ENCODE assay signal across 1 cellular context in genomic region chr2:134119672-134120159, GRCh38.
TF ChIP-seq lines count a peak whose summit lies in the region.

No MANE protein-coding gene starts in this region.

TF ChIP-seq in HepG2, 621 proteins besides CTCF, POLR2A, EP300 and RAD21 (continued from another document and continues in another):
- TF ChIP-seq, protein P1, sequence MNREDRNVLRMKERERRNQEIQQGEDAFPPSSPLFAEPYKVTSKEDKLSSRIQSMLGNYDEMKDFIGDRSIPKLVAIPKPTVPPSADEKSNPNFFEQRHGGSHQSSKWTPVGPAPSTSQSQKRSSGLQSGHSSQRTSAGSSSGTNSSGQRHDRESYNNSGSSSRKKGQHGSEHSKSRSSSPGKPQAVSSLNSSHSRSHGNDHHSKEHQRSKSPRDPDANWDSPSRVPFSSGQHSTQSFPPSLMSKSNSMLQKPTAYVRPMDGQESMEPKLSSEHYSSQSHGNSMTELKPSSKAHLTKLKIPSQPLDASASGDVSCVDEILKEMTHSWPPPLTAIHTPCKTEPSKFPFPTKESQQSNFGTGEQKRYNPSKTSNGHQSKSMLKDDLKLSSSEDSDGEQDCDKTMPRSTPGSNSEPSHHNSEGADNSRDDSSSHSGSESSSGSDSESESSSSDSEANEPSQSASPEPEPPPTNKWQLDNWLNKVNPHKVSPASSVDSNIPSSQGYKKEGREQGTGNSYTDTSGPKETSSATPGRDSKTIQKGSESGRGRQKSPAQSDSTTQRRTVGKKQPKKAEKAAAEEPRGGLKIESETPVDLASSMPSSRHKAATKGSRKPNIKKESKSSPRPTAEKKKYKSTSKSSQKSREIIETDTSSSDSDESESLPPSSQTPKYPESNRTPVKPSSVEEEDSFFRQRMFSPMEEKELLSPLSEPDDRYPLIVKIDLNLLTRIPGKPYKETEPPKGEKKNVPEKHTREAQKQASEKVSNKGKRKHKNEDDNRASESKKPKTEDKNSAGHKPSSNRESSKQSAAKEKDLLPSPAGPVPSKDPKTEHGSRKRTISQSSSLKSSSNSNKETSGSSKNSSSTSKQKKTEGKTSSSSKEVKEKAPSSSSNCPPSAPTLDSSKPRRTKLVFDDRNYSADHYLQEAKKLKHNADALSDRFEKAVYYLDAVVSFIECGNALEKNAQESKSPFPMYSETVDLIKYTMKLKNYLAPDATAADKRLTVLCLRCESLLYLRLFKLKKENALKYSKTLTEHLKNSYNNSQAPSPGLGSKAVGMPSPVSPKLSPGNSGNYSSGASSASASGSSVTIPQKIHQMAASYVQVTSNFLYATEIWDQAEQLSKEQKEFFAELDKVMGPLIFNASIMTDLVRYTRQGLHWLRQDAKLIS (CRISPR knock-in tag; IDR thresholded peaks at IDR 0.05), result 0 out of 2 replicates have a peak, but pooled peaks have one; percentile 22
- no peak for TF ChIP-seq PHB2 (IDR thresholded peaks at IDR 0.05; ENCODE audit: partially characterized antibody)
- no peak for TF ChIP-seq BHLHE40 (IDR thresholded peaks at IDR 0.05; ENCODE audit: low read length)
- no peak for TF ChIP-seq ZNF672 (CRISPR knock-in tag; IDR thresholded peaks at IDR 0.05)
- TF ChIP-seq TRIM22 (IDR thresholded peaks at IDR 0.05), result no peak
- TF ChIP-seq, protein P2, sequence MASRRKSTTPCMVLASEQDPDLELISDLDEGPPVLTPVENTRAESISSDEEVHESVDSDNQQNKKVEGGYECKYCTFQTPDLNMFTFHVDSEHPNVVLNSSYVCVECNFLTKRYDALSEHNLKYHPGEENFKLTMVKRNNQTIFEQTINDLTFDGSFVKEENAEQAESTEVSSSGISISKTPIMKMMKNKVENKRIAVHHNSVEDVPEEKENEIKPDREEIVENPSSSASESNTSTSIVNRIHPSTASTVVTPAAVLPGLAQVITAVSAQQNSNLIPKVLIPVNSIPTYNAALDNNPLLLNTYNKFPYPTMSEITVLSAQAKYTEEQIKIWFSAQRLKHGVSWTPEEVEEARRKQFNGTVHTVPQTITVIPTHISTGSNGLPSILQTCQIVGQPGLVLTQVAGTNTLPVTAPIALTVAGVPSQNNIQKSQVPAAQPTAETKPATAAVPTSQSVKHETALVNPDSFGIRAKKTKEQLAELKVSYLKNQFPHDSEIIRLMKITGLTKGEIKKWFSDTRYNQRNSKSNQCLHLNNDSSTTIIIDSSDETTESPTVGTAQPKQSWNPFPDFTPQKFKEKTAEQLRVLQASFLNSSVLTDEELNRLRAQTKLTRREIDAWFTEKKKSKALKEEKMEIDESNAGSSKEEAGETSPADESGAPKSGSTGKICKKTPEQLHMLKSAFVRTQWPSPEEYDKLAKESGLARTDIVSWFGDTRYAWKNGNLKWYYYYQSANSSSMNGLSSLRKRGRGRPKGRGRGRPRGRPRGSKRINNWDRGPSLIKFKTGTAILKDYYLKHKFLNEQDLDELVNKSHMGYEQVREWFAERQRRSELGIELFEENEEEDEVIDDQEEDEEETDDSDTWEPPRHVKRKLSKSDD (CRISPR knock-in tag; IDR thresholded peaks at IDR 0.05; ENCODE audit: low read depth), result no peak
- no peak for TF ChIP-seq TIGD3 (CRISPR knock-in tag; IDR thresholded peaks at IDR 0.05; ENCODE audit: borderline replicate concordance)
- TF ChIP-seq CAMTA2 (CRISPR knock-in tag; IDR thresholded peaks at IDR 0.05; ENCODE audit: borderline replicate concordance), result no peak
- 0 out of 2 replicates have a peak, but pooled peaks have one; percentile 68 for TF ChIP-seq ZFP62 (CRISPR knock-in tag; IDR thresholded peaks at IDR 0.05)
- TF ChIP-seq ZBTB7A (CRISPR knock-in tag; IDR thresholded peaks at IDR 0.05), result no peak
- no peak for TF ChIP-seq SIN3A (IDR thresholded peaks at IDR 0.05; ENCODE audit: borderline replicate concordance, low read depth, low read length)
- TF ChIP-seq SRF (IDR thresholded peaks at IDR 0.05; ENCODE audit: low read depth, low read length), result no peak
- TF ChIP-seq, protein P3, sequence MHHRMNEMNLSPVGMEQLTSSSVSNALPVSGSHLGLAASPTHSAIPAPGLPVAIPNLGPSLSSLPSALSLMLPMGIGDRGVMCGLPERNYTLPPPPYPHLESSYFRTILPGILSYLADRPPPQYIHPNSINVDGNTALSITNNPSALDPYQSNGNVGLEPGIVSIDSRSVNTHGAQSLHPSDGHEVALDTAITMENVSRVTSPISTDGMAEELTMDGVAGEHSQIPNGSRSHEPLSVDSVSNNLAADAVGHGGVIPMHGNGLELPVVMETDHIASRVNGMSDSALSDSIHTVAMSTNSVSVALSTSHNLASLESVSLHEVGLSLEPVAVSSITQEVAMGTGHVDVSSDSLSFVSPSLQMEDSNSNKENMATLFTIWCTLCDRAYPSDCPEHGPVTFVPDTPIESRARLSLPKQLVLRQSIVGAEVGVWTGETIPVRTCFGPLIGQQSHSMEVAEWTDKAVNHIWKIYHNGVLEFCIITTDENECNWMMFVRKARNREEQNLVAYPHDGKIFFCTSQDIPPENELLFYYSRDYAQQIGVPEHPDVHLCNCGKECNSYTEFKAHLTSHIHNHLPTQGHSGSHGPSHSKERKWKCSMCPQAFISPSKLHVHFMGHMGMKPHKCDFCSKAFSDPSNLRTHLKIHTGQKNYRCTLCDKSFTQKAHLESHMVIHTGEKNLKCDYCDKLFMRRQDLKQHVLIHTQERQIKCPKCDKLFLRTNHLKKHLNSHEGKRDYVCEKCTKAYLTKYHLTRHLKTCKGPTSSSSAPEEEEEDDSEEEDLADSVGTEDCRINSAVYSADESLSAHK (CRISPR knock-in tag; IDR thresholded peaks at IDR 0.05; ENCODE audit: borderline replicate concordance), result peak; percentile 48; the same call in 1 of the 2 replicates
- no peak; the same call in 1 of the 2 replicates for TF ChIP-seq ZNF546 (CRISPR knock-in tag; conservative IDR thresholded peaks at IDR 0.05)
- no peak for TF ChIP-seq RFX1 (IDR thresholded peaks at IDR 0.05)
- TF ChIP-seq ZSCAN22 (CRISPR knock-in tag; IDR thresholded peaks at IDR 0.05), result no peak
- no peak for TF ChIP-seq ZNF652 (CRISPR knock-in tag; IDR thresholded peaks at IDR 0.05; ENCODE audit: borderline replicate concordance, low read depth)
- TF ChIP-seq, protein P4, sequence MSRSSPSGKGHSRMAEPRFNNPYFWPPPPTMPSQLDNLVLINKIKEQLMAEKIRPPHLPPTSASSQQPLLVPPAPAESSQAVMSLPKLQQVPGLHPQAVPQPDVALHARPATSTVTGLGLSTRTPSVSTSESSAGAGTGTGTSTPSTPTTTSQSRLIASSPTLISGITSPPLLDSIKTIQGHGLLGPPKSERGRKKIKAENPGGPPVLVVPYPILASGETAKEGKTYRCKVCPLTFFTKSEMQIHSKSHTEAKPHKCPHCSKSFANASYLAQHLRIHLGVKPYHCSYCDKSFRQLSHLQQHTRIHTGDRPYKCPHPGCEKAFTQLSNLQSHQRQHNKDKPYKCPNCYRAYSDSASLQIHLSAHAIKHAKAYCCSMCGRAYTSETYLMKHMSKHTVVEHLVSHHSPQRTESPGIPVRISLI (CRISPR knock-in tag; IDR thresholded peaks at IDR 0.05; ENCODE audit: borderline replicate concordance), result peak; percentile 45; the same call in 1 of the 2 replicates
- no peak for TF ChIP-seq DPF2 (CRISPR knock-in tag; IDR thresholded peaks at IDR 0.05; ENCODE audit: borderline replicate concordance, low read depth)
- TF ChIP-seq ZNF547 (CRISPR knock-in tag; IDR thresholded peaks at IDR 0.05), result peak; percentile 56; the same call in 1 of the 2 replicates
- 0 out of 2 replicates have a peak, but pooled peaks have one; percentile 62 for TF ChIP-seq ZNF619 (CRISPR knock-in tag; IDR thresholded peaks at IDR 0.05)
- no peak for TF ChIP-seq GPBP1L1 (CRISPR knock-in tag; IDR thresholded peaks at IDR 0.05)
- TF ChIP-seq, protein P5, sequence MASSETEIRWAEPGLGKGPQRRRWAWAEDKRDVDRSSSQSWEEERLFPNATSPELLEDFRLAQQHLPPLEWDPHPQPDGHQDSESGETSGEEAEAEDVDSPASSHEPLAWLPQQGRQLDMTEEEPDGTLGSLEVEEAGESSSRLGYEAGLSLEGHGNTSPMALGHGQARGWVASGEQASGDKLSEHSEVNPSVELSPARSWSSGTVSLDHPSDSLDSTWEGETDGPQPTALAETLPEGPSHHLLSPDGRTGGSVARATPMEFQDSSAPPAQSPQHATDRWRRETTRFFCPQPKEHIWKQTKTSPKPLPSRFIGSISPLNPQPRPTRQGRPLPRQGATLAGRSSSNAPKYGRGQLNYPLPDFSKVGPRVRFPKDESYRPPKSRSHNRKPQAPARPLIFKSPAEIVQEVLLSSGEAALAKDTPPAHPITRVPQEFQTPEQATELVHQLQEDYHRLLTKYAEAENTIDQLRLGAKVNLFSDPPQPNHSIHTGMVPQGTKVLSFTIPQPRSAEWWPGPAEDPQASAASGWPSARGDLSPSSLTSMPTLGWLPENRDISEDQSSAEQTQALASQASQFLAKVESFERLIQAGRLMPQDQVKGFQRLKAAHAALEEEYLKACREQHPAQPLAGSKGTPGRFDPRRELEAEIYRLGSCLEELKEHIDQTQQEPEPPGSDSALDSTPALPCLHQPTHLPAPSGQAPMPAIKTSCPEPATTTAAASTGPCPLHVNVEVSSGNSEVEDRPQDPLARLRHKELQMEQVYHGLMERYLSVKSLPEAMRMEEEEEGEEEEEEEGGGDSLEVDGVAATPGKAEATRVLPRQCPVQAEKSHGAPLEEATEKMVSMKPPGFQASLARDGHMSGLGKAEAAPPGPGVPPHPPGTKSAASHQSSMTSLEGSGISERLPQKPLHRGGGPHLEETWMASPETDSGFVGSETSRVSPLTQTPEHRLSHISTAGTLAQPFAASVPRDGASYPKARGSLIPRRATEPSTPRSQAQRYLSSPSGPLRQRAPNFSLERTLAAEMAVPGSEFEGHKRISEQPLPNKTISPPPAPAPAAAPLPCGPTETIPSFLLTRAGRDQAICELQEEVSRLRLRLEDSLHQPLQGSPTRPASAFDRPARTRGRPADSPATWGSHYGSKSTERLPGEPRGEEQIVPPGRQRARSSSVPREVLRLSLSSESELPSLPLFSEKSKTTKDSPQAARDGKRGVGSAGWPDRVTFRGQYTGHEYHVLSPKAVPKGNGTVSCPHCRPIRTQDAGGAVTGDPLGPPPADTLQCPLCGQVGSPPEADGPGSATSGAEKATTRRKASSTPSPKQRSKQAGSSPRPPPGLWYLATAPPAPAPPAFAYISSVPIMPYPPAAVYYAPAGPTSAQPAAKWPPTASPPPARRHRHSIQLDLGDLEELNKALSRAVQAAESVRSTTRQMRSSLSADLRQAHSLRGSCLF (CRISPR knock-in tag; IDR thresholded peaks at IDR 0.05; ENCODE audit: borderline replicate concordance), result peak; percentile 53; the same call in 1 of the 2 replicates
- TF ChIP-seq, protein P6, sequence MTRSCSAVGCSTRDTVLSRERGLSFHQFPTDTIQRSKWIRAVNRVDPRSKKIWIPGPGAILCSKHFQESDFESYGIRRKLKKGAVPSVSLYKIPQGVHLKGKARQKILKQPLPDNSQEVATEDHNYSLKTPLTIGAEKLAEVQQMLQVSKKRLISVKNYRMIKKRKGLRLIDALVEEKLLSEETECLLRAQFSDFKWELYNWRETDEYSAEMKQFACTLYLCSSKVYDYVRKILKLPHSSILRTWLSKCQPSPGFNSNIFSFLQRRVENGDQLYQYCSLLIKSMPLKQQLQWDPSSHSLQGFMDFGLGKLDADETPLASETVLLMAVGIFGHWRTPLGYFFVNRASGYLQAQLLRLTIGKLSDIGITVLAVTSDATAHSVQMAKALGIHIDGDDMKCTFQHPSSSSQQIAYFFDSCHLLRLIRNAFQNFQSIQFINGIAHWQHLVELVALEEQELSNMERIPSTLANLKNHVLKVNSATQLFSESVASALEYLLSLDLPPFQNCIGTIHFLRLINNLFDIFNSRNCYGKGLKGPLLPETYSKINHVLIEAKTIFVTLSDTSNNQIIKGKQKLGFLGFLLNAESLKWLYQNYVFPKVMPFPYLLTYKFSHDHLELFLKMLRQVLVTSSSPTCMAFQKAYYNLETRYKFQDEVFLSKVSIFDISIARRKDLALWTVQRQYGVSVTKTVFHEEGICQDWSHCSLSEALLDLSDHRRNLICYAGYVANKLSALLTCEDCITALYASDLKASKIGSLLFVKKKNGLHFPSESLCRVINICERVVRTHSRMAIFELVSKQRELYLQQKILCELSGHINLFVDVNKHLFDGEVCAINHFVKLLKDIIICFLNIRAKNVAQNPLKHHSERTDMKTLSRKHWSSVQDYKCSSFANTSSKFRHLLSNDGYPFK (CRISPR knock-in tag; IDR thresholded peaks at IDR 0.05; ENCODE audit: borderline replicate concordance), result peak; percentile 39; the same call in 1 of the 2 replicates
- TF ChIP-seq ARNTL (CRISPR knock-in tag; IDR thresholded peaks at IDR 0.05), result 0 out of 2 replicates have a peak, but pooled peaks have one; percentile 66
- no peak for TF ChIP-seq SRSF4 (IDR thresholded peaks at IDR 0.05; ENCODE audit: low read depth, low read length, poor library complexity, severe bottlenecking)
- no peak for TF ChIP-seq SYNCRIP (IDR thresholded peaks at IDR 0.05; ENCODE audit: insufficient read depth, low read depth, low read length)
